9 cellular contexts compared by ENCODE assay signal in genomic region chr10:3755440-3756359, GRCh38. TPM values are rescaled to one million over a fixed set of nuclear protein-coding genes. Genes with fewer than 3 reads are reported as not detected.
DNase-seq lines count a peak whose midpoint lies in the region; ATAC-seq, FAIRE-seq and TF ChIP-seq lines count a peak whose summit lies in the region.
"Had no signal": no experiment of that assay in that cellular context is flagged by ENCODE, and none has a peak within 500 bp of the region (broad histone marks: within the 10 kb centered on the region; RNA-seq: fewer than 3 reads in every experiment).

No MANE protein-coding gene starts in this region.

- H3K9me1 ChIP-seq in endothelial cell of umbilical vein (replicated peaks; ENCODE audit: control insufficient read depth, extremely low read depth, insufficient read depth, low read length), result no peaks in the 10 kb centered on the region

- no peaks in the 10 kb centered on the region for H3K9me3 ChIP-seq in CD8-positive, alpha-beta memory T cell (ENCODE audit: low read length)
- no peaks in the 10 kb centered on the region for H3K9me3 ChIP-seq in PC-3 (ENCODE audit: low read length)
- H3K9me3 ChIP-seq in endothelial cell of umbilical vein (replicated peaks; ENCODE audit: control insufficient read depth, insufficient read depth, low read length), result no peaks in the 10 kb centered on the region
- H3K9me3 ChIP-seq in neutrophil, result no peaks in the 10 kb centered on the region

- no peaks in the 10 kb centered on the region for H3K27me3 Mint-ChIP-seq in CD8-positive, alpha-beta memory T cell

- no peak overlapping the region for H3K4me3 Mint-ChIP-seq in CD8-positive, alpha-beta memory T cell

- H4K20me1 ChIP-seq in PC-3 (ENCODE audit: low read length), result no peaks in the 10 kb centered on the region
- no peaks in the 10 kb centered on the region for H4K20me1 ChIP-seq in endothelial cell of umbilical vein (replicated peaks; ENCODE audit: control insufficient read depth, extremely low read depth, insufficient read depth, low read length)

- peaks cover 30 to 60% (median 46%) of the 10 kb centered on the region in 3 donors for H3K4me1 Mint-ChIP-seq in CD8-positive, alpha-beta memory T cell

- H3K4me1 ChIP-seq in CD8-positive, alpha-beta memory T cell (ENCODE audit: insufficient read depth, low read length), result peaks cover 34% of the 10 kb centered on the region
- H3K4me1 ChIP-seq in PC-3 (ENCODE audit: insufficient read depth, low read length) (peaks cover 45% of the 10 kb centered on the region), endothelial cell of umbilical vein (ENCODE audit: control insufficient read depth, extremely low read depth, insufficient read depth, low read length) (peaks cover 24% of the 10 kb centered on the region), neutrophil (ENCODE audit: control insufficient read depth in 1 of 2, insufficient read depth in 1 of 2, low read depth in 1 of 2, low read length in 1 of 2) (peaks cover 43 to 54% of the 10 kb centered on the region in 2 experiments)

- BruUV-seq in PC-3 (replicated peaks; lab: Mats Ljungman, UMichigan) (TSS peak; percentile 90), endothelial cell of umbilical vein (replicated peaks; lab: Mats Ljungman, UMichigan) (TSS peak; percentile 79)

- H3K9ac ChIP-seq in PC-3 (ENCODE audit: low read length), result peak overlapping the region; percentile 67
- peak overlapping the region; percentile 35 for H3K9ac ChIP-seq in endothelial cell of umbilical vein (replicated peaks; ENCODE audit: extremely low read depth, insufficient read depth, low read length)

- peak overlapping the region; percentile 32 for H3K4me2 ChIP-seq in PC-3 (ENCODE audit: low read length)
- H3K4me2 ChIP-seq in endothelial cell of umbilical vein (ENCODE audit: insufficient read depth, low read length), result peak overlapping the region; percentile 64

- H3K9me3 Mint-ChIP-seq in CD8-positive, alpha-beta memory T cell, result no peaks in the 10 kb centered on the region

- POLR2A ChIA-PET in CD8-positive, alpha-beta memory T cell (lab: Charles Lee), result interaction anchor here (0.6 to 1.4 kb wide), 2 partner anchors 20 to 21 kb away, joined by 3 read pairs; no protein-coding TSS in a partner anchor
- POLR2A ChIA-PET in PC-3 (lab: Charles Lee; ENCODE audit: unreplicated experiment), result interaction anchor here (0.6 to 2.3 kb wide), 2 partner anchors 15 to 18 kb away, joined by 4 to 20 read pairs; no protein-coding TSS in a partner anchor
- POLR2A ChIA-PET in endothelial cell of umbilical vein (lab: Charles Lee), result interaction anchor here (0.9 to 1.6 kb wide), 2 partner anchors 19 to 330 kb away, joined by 4 to 5 read pairs; no protein-coding TSS in a partner anchor

- H3K4me3 ChIP-seq in CD8-positive, alpha-beta memory T cell (ENCODE audit: low read length), result no peak overlapping the region
- H3K4me3 ChIP-seq in PC-3 (ENCODE audit: low read length) (no peak overlapping the region; the same call in 1 of the 2 replicates), endothelial cell of umbilical vein (replicated peaks in 1 of 3; ENCODE audit: insufficient read depth in 1 of 3, low read depth in 1 of 3, low read length in 3 of 3) (no peak overlapping the region), neutrophil (ENCODE audit: low read depth in 1 of 2, low read length in 1 of 2) (peak overlapping the region in 1 of 2 experiments; percentile 19)

- TF ChIP-seq CTCF in PC-3 (conservative IDR thresholded peaks at IDR 0.05; ENCODE audit: low read depth, low read length) (no peak), endothelial cell of umbilical vein (IDR thresholded peaks at IDR 0.05; ENCODE audit: extremely low read depth in 1 of 2, insufficient read depth in 1 of 2, low read depth in 1 of 2, low read length in 2 of 2) (no peak), neutrophil (IDR thresholded peaks at IDR 0.05) (no peak)

- peak; percentile 42 for ATAC-seq in PC-3
- no peak for ATAC-seq in GM18858 (IDR thresholded peaks at IDR 0.05; ENCODE audit: unreplicated experiment)

- no peaks in the 10 kb centered on the region for H3K36me3 ChIP-seq in CD8-positive, alpha-beta memory T cell (ENCODE audit: insufficient read depth, low read length)
- no peaks in the 10 kb centered on the region for H3K36me3 ChIP-seq in PC-3 (ENCODE audit: low read depth, low read length)
- H3K36me3 ChIP-seq in endothelial cell of umbilical vein (ENCODE audit: control insufficient read depth in 2 of 2, extremely low read depth in 1 of 2, insufficient read depth in 2 of 2, low read length in 2 of 2), result no peaks in the 10 kb centered on the region
- H3K36me3 ChIP-seq in neutrophil, result no peaks in the 10 kb centered on the region

- H3K79me2 ChIP-seq in PC-3 (ENCODE audit: low read length) (no peaks in the 10 kb centered on the region), endothelial cell of umbilical vein (ENCODE audit: control insufficient read depth, insufficient read depth, low read length) (no peaks in the 10 kb centered on the region)

- no peaks in the 10 kb centered on the region for H3F3A ChIP-seq in PC-3 (ENCODE audit: low read length, unreplicated experiment)

- no peak for TF ChIP-seq POLR2A in endothelial cell of umbilical vein (IDR thresholded peaks at IDR 0.05; ENCODE audit: low read depth, low read length)
- TF ChIP-seq POLR2A in H54 (IDR thresholded peaks at IDR 0.05; ENCODE audit: low read depth, low read length), result no peak

- CTCF ChIA-PET in CD8-positive, alpha-beta memory T cell (lab: Charles Lee), result interaction anchor here (0.8 to 1.8 kb wide), 2 partner anchors 14 to 21 kb away, joined by 3 to 4 read pairs; no protein-coding TSS in a partner anchor
- CTCF ChIA-PET in PC-3 (lab: Charles Lee), result no interaction called here
- CTCF ChIA-PET in endothelial cell of umbilical vein (lab: Charles Lee), result interaction anchor here (1.0 to 2.5 kb wide), 7 partner anchors 8 to 562 kb away, joined by 3 to 10 read pairs (median 4); no protein-coding TSS in a partner anchor

- intact Hi-C loops in PC-3 (cut with micrococcal nuclease), result no loop called here
- intact Hi-C loops in endothelial cell of umbilical vein (cut with micrococcal nuclease), result loop anchor here (1.0 kb wide), 2 partner anchors 19 to 288 kb away; no protein-coding TSS in a partner anchor

- peaks cover 0 to 2% (median 0%) of the 10 kb centered on the region in 3 donors for H3K36me3 Mint-ChIP-seq in CD8-positive, alpha-beta memory T cell

- DNase-seq in CD8-positive, alpha-beta memory T cell, result no peak
- DNase-seq in PC-3, result peak; percentile 32
- peak; percentile 75 for DNase-seq in endothelial cell of umbilical vein (ENCODE audit: low read depth, low spot score)
- no peak for DNase-seq in NOMO-1 treated with DMSO at 0.1 percent for 48 hours (lab: John Stamatoyannopoulos, UW; ENCODE audit: unreplicated experiment)
- no peak for DNase-seq in NCI-H69 (lab: John Stamatoyannopoulos, UW)
- no peak for DNase-seq in H54 (ENCODE audit: insufficient read length, low spot score)
- DNase-seq: RPMI8226 had no signal

- no peaks in the 10 kb centered on the region for H3K27me3 ChIP-seq in CD8-positive, alpha-beta memory T cell (ENCODE audit: insufficient read depth, low read length, poor library complexity, severe bottlenecking)
- H3K27me3 ChIP-seq in PC-3 (ENCODE audit: low read length), result no peaks in the 10 kb centered on the region
- H3K27me3 ChIP-seq in endothelial cell of umbilical vein (ENCODE audit: control insufficient read depth in 2 of 2, insufficient read depth in 2 of 2, low read length in 2 of 2), result no peaks in the 10 kb centered on the region
- H3K27me3 ChIP-seq in neutrophil, result no peaks in the 10 kb centered on the region

- H2AFZ ChIP-seq in PC-3 (ENCODE audit: low read length) (no peak overlapping the region), endothelial cell of umbilical vein (ENCODE audit: low read depth, low read length) (no peak overlapping the region)

- peak overlapping the region; percentile 60 to 100 (median 84) for H3K27ac Mint-ChIP-seq in CD8-positive, alpha-beta memory T cell

- H3K9me2 ChIP-seq in PC-3 (replicated peaks; ENCODE audit: low read length), result no peaks in the 10 kb centered on the region

- no peak overlapping the region for H3K27ac ChIP-seq in CD8-positive, alpha-beta memory T cell (ENCODE audit: low read depth, low read length)
- H3K27ac ChIP-seq in PC-3 (ENCODE audit: low read length), result peak overlapping the region; percentile 98
- H3K27ac ChIP-seq in endothelial cell of umbilical vein (ENCODE audit: insufficient read depth, low read depth, low read length), result peak overlapping the region; percentile 93
- H3K27ac ChIP-seq in neutrophil, result peak overlapping the region; percentile 74

- FAIRE-seq in endothelial cell of umbilical vein (lab: Jason Lieb, UNC) (no peak), H54 (lab: Jason Lieb, UNC) (no peak)

- dilution Hi-C loops in endothelial cell of umbilical vein (cut with MboI; ENCODE audit: extremely low pct_ligation_motif_present, low sequenced_read_pairs), result no loop called here

TF ChIP-seq in endothelial cell of umbilical vein, 7 proteins besides CTCF, POLR2A, EP300 and RAD21:
- no peak for TF ChIP-seq MYC (IDR thresholded peaks at IDR 0.05; ENCODE audit: low read depth, low read length)
- peak; percentile 82 for TF ChIP-seq JUN (IDR thresholded peaks at IDR 0.05; ENCODE audit: borderline replicate concordance, insufficient read depth, insufficient read length, low read depth)
- peak; percentile 24 for TF ChIP-seq FOS (IDR thresholded peaks at IDR 0.05; ENCODE audit: borderline replicate concordance, insufficient read depth, low read length)

RNA-seq across cellular contexts. Expression of gene KLF6, which starts 29.3 kb away (rescaled TPM):
- total RNA-seq in CD8-positive, alpha-beta memory T cell, result 100 to 1,000 TPM; 187 to 192 TPM
- polyA plus RNA-seq in CD8-positive, alpha-beta memory T cell, result 883 TPM
- total RNA-seq in PC-3 (2014; rRNA removed), result 94.5 and 112 TPM in 2 replicates
- total RNA-seq in endothelial cell of umbilical vein, result 307 and 330 TPM in 2 replicates
- 144 and 183 TPM in 2 replicates for polyA plus RNA-seq in endothelial cell of umbilical vein
- polyA plus RNA-seq in endothelial cell of umbilical vein (2011; cell fraction: cytosol; rRNA removed), result 117 and 146 TPM in 2 replicates
- 913 and 1,014 TPM in 2 replicates for polyA plus RNA-seq in endothelial cell of umbilical vein (2011; cell fraction: nucleus; rRNA removed)
- polyA plus RNA-seq in endothelial cell of umbilical vein (2012), result 258 and 323 TPM in 2 replicates
- polyA minus RNA-seq in endothelial cell of umbilical vein, result 717 and 821 TPM in 2 replicates
- 6.0 TPM for polyA minus RNA-seq in endothelial cell of umbilical vein (2011; cell fraction: cytosol; rRNA and poly(A)+ RNA removed)
- polyA minus RNA-seq in endothelial cell of umbilical vein (2011; cell fraction: nucleus; rRNA and poly(A)+ RNA removed), result 1,291 and 1,303 TPM in 2 replicates

Comparison
In these comparisons a context has a peak if more than half of its experiments do, and no peak if none do; other contexts are left out.
1. DNase-seq: peak in PC-3 (single experiment) and endothelial cell of umbilical vein (single experiment); none in CD8-positive, alpha-beta memory T cell (0 of 5), NOMO-1 treated with DMSO at 0.1 percent for 48 hours (single experiment), NCI-H69 (single experiment) and H54 (single experiment).